Comparison of ENCODE assay signal across 8 cellular contexts in genomic region chr3:100068758-100069345, GRCh38. TPM values are rescaled to one million over a fixed set of nuclear protein-coding genes. Genes with fewer than 3 reads are reported as not detected.
DNase-seq lines count a peak whose midpoint lies in the region; ATAC-seq, FAIRE-seq and TF ChIP-seq lines count a peak whose summit lies in the region.

No MANE protein-coding gene starts in this region.

- no peaks in the 10 kb centered on the region for H3K27me3 ChIP-seq in HepG2 (ENCODE audit: control insufficient read depth in 1 of 2, insufficient read depth in 2 of 2, low read length in 2 of 2)

- H3K4me3 ChIP-seq in A549, result no peak overlapping the region
- H3K4me3 ChIP-seq in choroid plexus epithelial cell (ENCODE audit: low read depth, low read length), result no peak overlapping the region
- H3K4me3 ChIP-seq in HepG2 (replicated peaks in 1 of 3; ENCODE audit: insufficient read depth in 1 of 3, low read depth in 2 of 3, low read length in 3 of 3), result no peak overlapping the region

- peak; percentile 8 to 37 for DNase-seq in A549 (ENCODE audit: low read depth in 1 of 2, low spot score in 1 of 2)
- peak; percentile 83 to 88 for DNase-seq in NCI-H524 (lab: John Stamatoyannopoulos, UW)
- peak; percentile 62 to 69 for DNase-seq in activated CD4-positive, alpha-beta T cell treated with anti-CD3 and anti-CD28 coated beads for 24 hours (ENCODE audit: low read depth in 2 of 2)
- peak; percentile 92 for DNase-seq in choroid plexus epithelial cell (ENCODE audit: low read depth)
- DNase-seq in HepG2 (ENCODE audit: low spot score), result peak; percentile 79
- peak; percentile 57 to 73 (median 58) for DNase-seq in stimulated activated CD4-positive, alpha-beta T cell treated with anti-CD3 and anti-CD28 coated beads, TNF-alpha, amount 100 ng/mL, for 24 hours (ENCODE audit: low read depth in 3 of 3)

- no peak overlapping the region for H2AFZ ChIP-seq in HepG2 (ENCODE audit: low read length)

- FAIRE-seq in A549 (lab: Jason Lieb, UNC) (no peak), HepG2 (lab: Jason Lieb, UNC) (peak; percentile 52)

- peaks cover 3% of the 10 kb centered on the region for H3K79me2 ChIP-seq in HepG2 (ENCODE audit: insufficient read depth, low read length)

- TF ChIP-seq RAD21 in A549 (conservative IDR thresholded peaks at IDR 0.05 in 1 of 2, IDR thresholded peaks at IDR 0.05 in 1 of 2) (peak; percentile 25 to 46; a peak in 2 of 5 replicates), HepG2 (CRISPR knock-in tag; IDR thresholded peaks at IDR 0.05) (peak; percentile 91)

- TF ChIP-seq POLR2A in A549 (IDR thresholded peaks at IDR 0.05; ENCODE audit: low read length) (no peak), HepG2 (IDR thresholded peaks at IDR 0.05; ENCODE audit: insufficient read depth in 1 of 2, low read depth in 2 of 2, low read length in 2 of 2) (no peak)

- intact Hi-C loops in HepG2 (cut with micrococcal nuclease; ENCODE audit: unreplicated experiment), result loop anchor here (1.0 to 2.0 kb wide), 2 partner anchors 185 to 226 kb away; no protein-coding TSS in a partner anchor

- peaks cover 10% of the 10 kb centered on the region; the same call in 2 of the 3 replicates for H3K4me1 ChIP-seq in A549
- peaks cover 94% of the 10 kb centered on the region for H3K4me1 ChIP-seq in HepG2 (ENCODE audit: insufficient read depth, low read length)

- H3K9me3 ChIP-seq in A549, result peaks cover 10% of the 10 kb centered on the region
- H3K9me3 ChIP-seq in HepG2 (ENCODE audit: low read length), result no peaks in the 10 kb centered on the region

- POLR2A ChIA-PET in A549 (lab: Yijun Ruan, JAX) (no interaction called here), HepG2 (lab: Yijun Ruan, JAX) (interaction anchor here (1.0 to 1.5 kb wide), 5 partner anchors 8 to 197 kb away, joined by 3 to 8 read pairs (median 5); partner anchors contain the start of gene TBC1D23)

- TF ChIP-seq CTCF in A549 (IDR thresholded peaks at IDR 0.05) (peak; percentile 39), choroid plexus epithelial cell (conservative IDR thresholded peaks at IDR 0.05; ENCODE audit: low read depth, low read length) (peak; percentile 86), HepG2 (CRISPR knock-in tag; IDR thresholded peaks at IDR 0.05) (peak; percentile 92)

- H3K27ac ChIP-seq in A549 (no peak overlapping the region), HepG2 (ENCODE audit: extremely low read length, insufficient read depth, low read length) (no peak overlapping the region)

- TF ChIP-seq EP300 in A549 (IDR thresholded peaks at IDR 0.05), result no peak
- no peak for TF ChIP-seq EP300 in HepG2 (IDR thresholded peaks at IDR 0.05; ENCODE audit: low read depth in 2 of 2, low read length in 2 of 2)
- no peak for TF ChIP-seq EP300 in HepG2 (CRISPR knock-in tag; IDR thresholded peaks at IDR 0.05; ENCODE audit: borderline replicate concordance)

- H3K4me2 ChIP-seq in A549 (no peak overlapping the region), HepG2 (ENCODE audit: low read depth, low read length) (no peak overlapping the region)

- no peaks in the 10 kb centered on the region for H3K36me3 ChIP-seq in HepG2 (replicated peaks in 1 of 2; ENCODE audit: control insufficient read depth in 1 of 2, insufficient read depth in 2 of 2, low read length in 2 of 2)

- ATAC-seq in A549, result peak in 1 of 2 experiments; percentile 71; a peak in 4 of 6 replicates
- ATAC-seq in GM18861 (IDR thresholded peaks at IDR 0.05; ENCODE audit: unreplicated experiment), result peak; percentile 62
- ATAC-seq in HG03135 (IDR thresholded peaks at IDR 0.05; ENCODE audit: unreplicated experiment), result peak; percentile 67
- peak; percentile 95 for ATAC-seq in HepG2

- no peak overlapping the region for H3K9ac ChIP-seq in HepG2 (ENCODE audit: insufficient read depth, low read depth, low read length)

- WGBS in A549 (ENCODE audit: missing lambda C conversion rate), result 51% methylated on average over 6 of the region's 6 CpGs
- WGBS in HepG2 (ENCODE audit: low lambda C conversion rate), result 17% methylated on average over 6 of the region's 6 CpGs

- H4K20me1 ChIP-seq in HepG2 (ENCODE audit: insufficient read depth, low read length), result no peaks in the 10 kb centered on the region

- CTCF ChIA-PET in A549 (lab: Yijun Ruan, JAX), result interaction anchor here (1.2 to 1.5 kb wide), 4 partner anchors 14 to 224 kb away, joined by 3 to 4 read pairs (median 3); no protein-coding TSS in a partner anchor
- CTCF ChIA-PET in HepG2 (lab: Yijun Ruan, JAX; ENCODE audit: low intra/inter-chr PET ratio, low total read pairs), result interaction anchor here (2.2 to 2.3 kb wide), 2 partner anchors 21 to 185 kb away, joined by 11 to 17 read pairs; no protein-coding TSS in a partner anchor

- BruUV-seq in HepG2 (replicated peaks; lab: Mats Ljungman, UMichigan), result no TSS peak

- in situ Hi-C loops in HepG2 (cut with HindIII; ENCODE audit: extremely low pct_ligation_motif_present, low pct_unique_long_range_greater_than_20kb), result loop anchor here (5.0 kb wide), 1 partner anchor 183 kb away; no protein-coding TSS in a partner anchor

TF ChIP-seq in A549, 52 proteins besides CTCF, POLR2A, EP300 and RAD21:
- TF ChIP-seq GATA3 (IDR thresholded peaks at IDR 0.05; ENCODE audit: borderline replicate concordance) (no peak), SMC3 (IDR thresholded peaks at IDR 0.05) (peak; percentile 14; the same call in 1 of the 3 replicates), FOSB (CRISPR knock-in tag; IDR thresholded peaks at IDR 0.05) (no peak)
TF ChIP-seq in A549: peak in this region for 1.

TF ChIP-seq in HepG2, 621 proteins besides CTCF, POLR2A, EP300 and RAD21 (continues in another document):
- TF ChIP-seq SALL1 (CRISPR knock-in tag; IDR thresholded peaks at IDR 0.05), result peak; percentile 74
- no peak for TF ChIP-seq SYNCRIP (IDR thresholded peaks at IDR 0.05; ENCODE audit: insufficient read depth, low read depth, low read length)
- TF ChIP-seq GPBP1L1 (CRISPR knock-in tag; IDR thresholded peaks at IDR 0.05), result no peak
- no peak for TF ChIP-seq ZNF720 (CRISPR knock-in tag; IDR thresholded peaks at IDR 0.05)
- TF ChIP-seq ZBTB10 (CRISPR knock-in tag; IDR thresholded peaks at IDR 0.05; ENCODE audit: borderline replicate concordance), result no peak
- TF ChIP-seq ISL2 (CRISPR knock-in tag; IDR thresholded peaks at IDR 0.05), result peak; percentile 50; the same call in 1 of the 2 replicates

RNA-seq across cellular contexts. Expression of gene FILIP1L, which starts 45.4 kb away (rescaled TPM):
- polyA plus RNA-seq in A549 (2011; rRNA removed) (0.29 and 0.45 TPM in 2 replicates), A549 (2017; fragmentation: RNase III; extraction: RNeasy Plus Mini Kit Qiagen cat#74134 plus additional on column Dnase treatment) (0.19 to 0.45 TPM (median 0.22 TPM) in 3 replicates), HepG2 (2011; rRNA removed) (166 and 187 TPM in 2 replicates)
- polyA plus RNA-seq in A549 (2012; cell fraction: cytosol; rRNA removed), result 0.07 and 0.26 TPM in 2 replicates
- polyA plus RNA-seq in A549 (2012; cell fraction: nucleus; rRNA removed), result 0.06 and 0.12 TPM in 2 replicates
- 0.21 and 1.8 TPM in 2 replicates for polyA minus RNA-seq in A549 (2011; rRNA and poly(A)+ RNA removed)
- 8.1 and 10.2 TPM in 2 replicates for total RNA-seq in HepG2 (2016; rRNA removed; fragmentation: Illumina TruSeq; extraction: Trizol)
- 1.0 and 1.1 TPM in 2 replicates for total RNA-seq in HepG2 (2016; cell fraction: cytosol; rRNA removed; fragmentation: Illumina TruSeq; extraction: Trizol; ENCODE audit: low read depth)
- total RNA-seq in HepG2 (2016; cell fraction: insoluble cytoplasmic fraction; rRNA removed; fragmentation: Illumina TruSeq; extraction: Trizol), result 7.7 and 10.2 TPM in 2 replicates
- total RNA-seq in HepG2 (2016; cell fraction: membrane; rRNA removed; fragmentation: Illumina TruSeq; extraction: Trizol), result 2.4 and 3.3 TPM in 2 replicates
- total RNA-seq in HepG2 (2016; cell fraction: nucleus; rRNA removed; fragmentation: Illumina TruSeq; extraction: Trizol), result 5.5 and 5.9 TPM in 2 replicates
- 125 and 126 TPM in 2 replicates for polyA plus RNA-seq in HepG2 (2011; cell fraction: cytosol; rRNA removed)
- polyA plus RNA-seq in HepG2 (2011; cell fraction: nucleus; rRNA removed), result 122 and 131 TPM in 2 replicates
- polyA plus RNA-seq in HepG2 (2012), result 68.2 and 110 TPM in 2 replicates
- 0.85 and 0.89 TPM in 2 replicates for polyA plus RNA-seq in HepG2 (2016; cell fraction: cytosol; fragmentation: Illumina TruSeq; extraction: Trizol; ENCODE audit: low read depth)
- 13.3 and 13.4 TPM in 2 replicates for polyA plus RNA-seq in HepG2 (2016; cell fraction: insoluble cytoplasmic fraction; fragmentation: Illumina TruSeq; extraction: Trizol; ENCODE audit: low read depth)
- polyA plus RNA-seq in HepG2 (2016; cell fraction: membrane; fragmentation: Illumina TruSeq; extraction: Trizol; ENCODE audit: low read depth), result 1.5 and 2.1 TPM in 2 replicates
- 8.6 and 9.7 TPM in 2 replicates for polyA plus RNA-seq in HepG2 (2016; cell fraction: nucleus; fragmentation: Illumina TruSeq; extraction: Trizol; ENCODE audit: insufficient read depth, low read depth)
- 0.05 and 92.6 TPM in 2 replicates for polyA minus RNA-seq in HepG2 (2011; rRNA and poly(A)+ RNA removed; ENCODE audit: low replicate concordance)
- 131 and 135 TPM in 2 replicates for polyA minus RNA-seq in HepG2 (2011; cell fraction: cytosol; rRNA and poly(A)+ RNA removed)
- 134 and 197 TPM in 2 replicates for polyA minus RNA-seq in HepG2 (2011; cell fraction: nucleus; rRNA and poly(A)+ RNA removed)

Comparison
In these comparisons a context has a peak if more than half of its experiments do, and no peak if none do; other contexts are left out.
1. DNase-seq: peak in every context shown above with its lines; median percentile 92 in choroid plexus epithelial cell; 86 in NCI-H524; 79 in HepG2; 66 in activated CD4-positive, alpha-beta T cell treated with anti-CD3 and anti-CD28 coated beads for 24 hours; 58 in stimulated activated CD4-positive, alpha-beta T cell treated with anti-CD3 and anti-CD28 coated beads, TNF-alpha, amount 100 ng/mL, for 24 hours; 22 in A549.
2. CTCF ChIP-seq: peak in every context shown above with its lines; median percentile 92 in HepG2; 86 in choroid plexus epithelial cell; 39 in A549.
3. Of the 38 proteins assayed by ChIP-seq in both HepG2 and A549: peak only in HepG2: CHD4, FOSL2, HMGXB4, MAX and USF2; only in A549: none; in both: CTCF, RAD21 and SMC3; in neither: 29; mixed calls (peak in some experiments, not most) for 1.